12 cellular contexts compared by ENCODE assay signal in the genomic region with DNA sequence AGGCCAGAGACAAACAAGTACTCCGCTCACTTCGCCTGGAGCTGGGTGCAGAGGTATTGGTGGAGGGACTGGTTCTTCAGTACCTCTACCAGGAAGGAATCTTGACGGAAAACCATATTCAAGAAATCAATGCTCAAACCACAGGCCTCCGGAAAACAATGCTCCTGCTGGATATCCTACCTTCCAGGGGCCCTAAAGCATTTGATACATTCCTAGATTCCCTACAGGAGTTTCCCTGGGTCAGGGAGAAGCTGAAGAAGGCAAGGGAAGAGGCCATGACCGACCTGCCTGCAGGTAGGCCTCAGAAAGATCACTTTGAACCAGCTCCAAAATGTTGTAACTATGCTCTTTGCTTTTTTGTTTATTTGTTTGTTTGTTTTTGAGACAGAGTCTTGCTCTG. TPM values are rescaled to one million over a fixed set of nuclear protein-coding genes. Genes with fewer than 3 reads are reported as not detected.
DNase-seq lines count a peak whose midpoint lies in the region; ATAC-seq and TF ChIP-seq lines count a peak whose summit lies in the region.
"Had no signal": no experiment of that assay in that cellular context is flagged by ENCODE, and none has a peak within 500 bp of the region (broad histone marks: within the 10 kb centered on the region; RNA-seq: fewer than 3 reads in every experiment).

No MANE protein-coding gene starts in this region.

- intact Hi-C loops in ovary (cut with DNase I) = loop anchor here in 3 of 4 donors (5.0 to 10.0 kb wide), 4 partner anchors 66 to 396 kb away; a partner anchor contains a TSS

- H3K27me3 Mint-ChIP-seq in T-helper 2 cell treated with Interferon-gamma antibody and Interleukin-4, amounts not matched to agents 5 μg/mL and 100 μg/mL, for 36 hours (ENCODE audit: low read depth) = peaks cover 6% of the 10 kb centered on the region

- H3K27me3 ChIP-seq in MM.1S (replicated peaks; ENCODE audit: insufficient read depth, low read length) = no peaks in the 10 kb centered on the region
- no peaks in the 10 kb centered on the region for H3K27me3 ChIP-seq in duodenal mucosa (ENCODE audit: control insufficient read depth in 1 of 2, insufficient read depth in 2 of 2, low read length in 2 of 2)
- H3K27me3 ChIP-seq in parathyroid adenoma (ENCODE audit: control insufficient read depth, insufficient read depth, low read length) = no peaks in the 10 kb centered on the region
- no peaks in the 10 kb centered on the region for H3K27me3 ChIP-seq in ovary
- H3K27me3 ChIP-seq: body of pancreas had no signal

- peak overlapping the region; percentile 82; the same call in 1 of the 2 replicates for H3K4me3 ChIP-seq in MM.1S (ENCODE audit: low read length)
- peak overlapping the region; percentile 92 to 94 for H3K4me3 ChIP-seq in duodenal mucosa (ENCODE audit: low read depth in 1 of 2, low read length in 2 of 2)
- no peak overlapping the region for H3K4me3 ChIP-seq in parathyroid adenoma (ENCODE audit: low read depth, low read length)
- H3K4me3 ChIP-seq in ovary = no peak overlapping the region

- H3K9ac ChIP-seq in MM.1S (ENCODE audit: low read length) = peak overlapping the region; percentile 91; the same call in 1 of the 2 replicates
- H3K9ac ChIP-seq in duodenal mucosa (ENCODE audit: low read depth in 1 of 2, low read length in 2 of 2) = peak overlapping the region; percentile 97 to 98
- H3K9ac ChIP-seq in parathyroid adenoma = no peak overlapping the region

- H3K36me3 Mint-ChIP-seq in T-helper 2 cell treated with Interferon-gamma antibody and Interleukin-4, amounts not matched to agents 5 μg/mL and 100 μg/mL, for 36 hours (ENCODE audit: low read depth) = peaks cover 15% of the 10 kb centered on the region

- H3K27ac Mint-ChIP-seq in T-helper 2 cell treated with Interferon-gamma antibody and Interleukin-4, amounts not matched to agents 5 μg/mL and 100 μg/mL, for 36 hours = peak overlapping the region; percentile 44

- no peak for TF ChIP-seq EP300 in ovary (IDR thresholded peaks at IDR 0.05)

- peaks cover 10% of the 10 kb centered on the region for H3K4me1 ChIP-seq in MM.1S (ENCODE audit: low read length)
- peaks cover 17% of the 10 kb centered on the region in 2 donors for H3K4me1 ChIP-seq in duodenal mucosa (ENCODE audit: control insufficient read depth in 1 of 2, insufficient read depth in 2 of 2, low read length in 2 of 2)
- peaks cover 63% of the 10 kb centered on the region for H3K4me1 ChIP-seq in parathyroid adenoma
- peaks cover 14% of the 10 kb centered on the region for H3K4me1 ChIP-seq in ovary (ENCODE audit: insufficient read depth)

- TF ChIP-seq POLR2A in ovary (IDR thresholded peaks at IDR 0.05) = no peak

- H2AFZ ChIP-seq in MM.1S (ENCODE audit: low read length) = peak overlapping the region; percentile 95; the same call in 1 of the 2 replicates
- peak overlapping the region; percentile 77 for H2AFZ ChIP-seq in parathyroid adenoma

- WGBS in ovary, 3 donors = 95 to 97% (median 96%) methylated on average over 5 of the region's 5 CpGs

- H4K20me1 ChIP-seq in MM.1S (ENCODE audit: insufficient read depth, low read length) = no peaks in the 10 kb centered on the region

- H3K9me3 ChIP-seq in MM.1S (replicated peaks; ENCODE audit: insufficient read depth, low read length) (no peaks in the 10 kb centered on the region), duodenal mucosa (ENCODE audit: control insufficient read depth in 1 of 2, low read length in 2 of 2) (no peaks in the 10 kb centered on the region), parathyroid adenoma (ENCODE audit: control insufficient read depth, low read length) (no peaks in the 10 kb centered on the region), ovary (no peaks in the 10 kb centered on the region)
- H3K9me3 ChIP-seq: body of pancreas had no signal

- H3K9me3 Mint-ChIP-seq in T-helper 2 cell treated with Interferon-gamma antibody and Interleukin-4, amounts not matched to agents 5 μg/mL and 100 μg/mL, for 36 hours = peaks cover 9% of the 10 kb centered on the region
- H3K9me3 Mint-ChIP-seq: activated B cell treated with CpG ODN at 0.5 μM for 24 hours had no signal

- H3K36me3 ChIP-seq in MM.1S (replicated peaks; ENCODE audit: insufficient read depth, low read length) (no peaks in the 10 kb centered on the region), duodenal mucosa (ENCODE audit: control insufficient read depth in 1 of 2, insufficient read depth in 2 of 2, low read length in 2 of 2) (peaks cover 0 to 5% of the 10 kb centered on the region in 2 donors), parathyroid adenoma (ENCODE audit: control insufficient read depth, insufficient read depth, low read length) (no peaks in the 10 kb centered on the region), ovary (no peaks in the 10 kb centered on the region)

- H3K9me2 ChIP-seq in MM.1S (replicated peaks; ENCODE audit: insufficient read depth, low read length) = no peaks in the 10 kb centered on the region

- H3K4me1 Mint-ChIP-seq in T-helper 2 cell treated with Interferon-gamma antibody and Interleukin-4, amounts not matched to agents 5 μg/mL and 100 μg/mL, for 36 hours (ENCODE audit: low read depth) = peaks cover 24% of the 10 kb centered on the region

- peaks cover 4% of the 10 kb centered on the region; the same call in 1 of the 2 replicates for H3F3A ChIP-seq in MM.1S (ENCODE audit: insufficient read depth, low read length)

- TF ChIP-seq CTCF in MM.1S (IDR thresholded peaks at IDR 0.05; ENCODE audit: low read length) (no peak), parathyroid adenoma (IDR thresholded peaks at IDR 0.05) (no peak), ovary (IDR thresholded peaks at IDR 0.05) (no peak)

- no peak for ATAC-seq in HG02610 (IDR thresholded peaks at IDR 0.05; ENCODE audit: unreplicated experiment)
- ATAC-seq: body of pancreas, left colon had no signal

- H3K27ac ChIP-seq in MM.1S (ENCODE audit: low read length) = no peak overlapping the region
- H3K27ac ChIP-seq in duodenal mucosa (ENCODE audit: low read depth, low read length) = no peak overlapping the region
- peak overlapping the region; percentile 100 for H3K27ac ChIP-seq in parathyroid adenoma
- no peak overlapping the region for H3K27ac ChIP-seq in ovary

- peak overlapping the region; percentile 96 for H3K4me3 Mint-ChIP-seq in T-helper 2 cell treated with Interferon-gamma antibody and Interleukin-4, amounts not matched to agents 5 μg/mL and 100 μg/mL, for 36 hours

- H3K4me2 ChIP-seq in MM.1S (ENCODE audit: low read depth, low read length) (peak overlapping the region; percentile 74; the same call in 1 of the 2 replicates), parathyroid adenoma (ENCODE audit: low read length) (peak overlapping the region; percentile 98)

- no peak for DNase-seq in T-helper 2 cell treated with Interferon-gamma antibody and Interleukin-4, amounts not matched to agents 5 μg/mL and 100 μg/mL, for 36 hours (ENCODE audit: low spot score)
- DNase-seq in T-helper 2 cell (no peak), MM.1S (no peak), ovary (no peak)
- no peak for DNase-seq in activated CD4-positive, CD25-positive, alpha-beta regulatory T cell treated with anti-CD3 and anti-CD28 coated beads, Interleukin-2, amount 50 U/mL, for 72 hours
- DNase-seq: activated B cell treated with CpG ODN at 0.5 μM for 24 hours, body of pancreas, left colon, NCI-H1048 had no signal

- peaks cover 22% of the 10 kb centered on the region for H3K79me2 ChIP-seq in MM.1S (ENCODE audit: low read length)
- H3K79me2 ChIP-seq in parathyroid adenoma = peaks cover 18% of the 10 kb centered on the region

RNA-seq across cellular contexts. Expression of a gene that starts 1.6 kb away (rescaled TPM):
- total RNA-seq in ovary = 10 to 100 TPM; 11.4 to 67.8 (median 16.9) TPM
- 10 to 100 TPM; 13.9 to 17.9 TPM for polyA plus RNA-seq in ovary

Comparison
In these comparisons a context has a peak if more than half of its experiments do, and no peak if none do; other contexts are left out.
1. H3K4me3 ChIP-seq: peak in MM.1S (single experiment) and duodenal mucosa (2 of 2); none in parathyroid adenoma (single experiment) and ovary (single experiment).